Comparison of ENCODE assay signal across 38 cellular contexts in genomic region chr11:131203041-131203440, GRCh38.
"Had no signal": no experiment of that assay in that cellular context is flagged by ENCODE, and none has a peak within 500 bp of the region (broad histone marks: within the 10 kb centered on the region; RNA-seq: fewer than 3 reads in every experiment).

No MANE protein-coding gene starts in this region.

- H3K4me1 ChIP-seq: ascending aorta had no signal

- H3K9me3 Mint-ChIP-seq: activated CD4-positive, alpha-beta memory T cell treated with anti-CD3 and anti-CD28 coated beads, Interleukin-2, amount 10 ng/mL, durations not matched to agents 7 days and 5 days; activated CD4-positive, alpha-beta T cell treated with anti-CD3 and anti-CD28 coated beads, Interleukin-2, amount 10 ng/mL, durations not matched to agents 7 days and 5 days; activated naive CD4-positive, alpha-beta T cell treated with anti-CD3 and anti-CD28 coated beads, Interleukin-2, amount 50 U/mL, for 24 hours; activated naive CD8-positive, alpha-beta T cell treated with anti-CD3 and anti-CD28 coated beads, Interleukin-2, amount 10 ng/mL, durations not matched to agents 7 days and 5 days; activated naive CD8-positive, alpha-beta T cell treated with anti-CD3 and anti-CD28 coated beads, Interleukin-2, amount 50 U/mL, for 24 hours; activated T-cell treated with anti-CD3 and anti-CD28 coated beads, Interleukin-2, amount 50 U/mL, for 24 hours; activated T-helper 2 cell treated with anti-CD3 and anti-CD28 coated beads, Interferon-gamma antibody, Interleukin-2, Interleukin-4, amounts not matched to agents 10 μg/mL and 5 μg/mL and 100 μg/mL, durations not matched to agents 14 hours and 24 hours and 36 hours; T-helper 1 cell treated with Interleukin-12 subunit alpha and Interleukin-12 subunit beta and Interleukin-4 antibody, amounts not matched to agents 30 μg/mL and 1 μg/mL, for 36 hours; T-helper 2 cell treated with Interferon-gamma antibody and Interleukin-4, amounts not matched to agents 5 μg/mL and 100 μg/mL, for 36 hours; WTC11 had no signal

- DNase-seq: activated CD4-positive, alpha-beta memory T cell treated with anti-CD3 and anti-CD28 coated beads, Interleukin-2, amount 10 ng/mL, durations not matched to agents 7 days and 5 days; activated CD4-positive, alpha-beta T cell treated with anti-CD3 and anti-CD28 coated beads for 1 hour; activated CD4-positive, alpha-beta T cell treated with anti-CD3 and anti-CD28 coated beads for 36 hours; activated CD4-positive, alpha-beta T cell treated with anti-CD3 and anti-CD28 coated beads for 48 hours; activated CD4-positive, alpha-beta T cell treated with anti-CD3 and anti-CD28 coated beads, Interleukin-2, amount 10 ng/mL, durations not matched to agents 7 days and 5 days; activated CD4-positive, alpha-beta T cell treated with anti-CD3 and anti-CD28 coated beads, Interleukin-2, amount 50 U/mL, for 48 hours; activated CD4-positive, CD25-positive, alpha-beta regulatory T cell; activated CD8-positive, alpha-beta memory T cell treated with anti-CD3 and anti-CD28 coated beads for 24 hours; activated CD8-positive, alpha-beta memory T cell treated with anti-CD3 and anti-CD28 coated beads, Interleukin-2, amount 10 ng/mL, durations not matched to agents 7 days and 5 days; activated CD8-positive, alpha-beta memory T cell treated with anti-CD3 and anti-CD28 coated beads, Interleukin-2, amount 50 U/mL, for 48 hours; activated CD8-positive, alpha-beta T cell treated with anti-CD3 and anti-CD28 coated beads, Interleukin-2, amount 10 ng/mL, durations not matched to agents 7 days and 5 days; activated effector memory CD4-positive, alpha-beta T cell treated with Interleukin-2 at 50 U/mL for 16 hours; activated gamma-delta T cell; activated naive CD4-positive, alpha-beta T cell treated with anti-CD3 and anti-CD28 coated beads, Interleukin-2, amount 10 ng/mL, durations not matched to agents 7 days and 5 days; activated naive CD4-positive, alpha-beta T cell treated with Interleukin-2 at 50 U/mL for 16 hours; activated naive CD8-positive, alpha-beta T cell treated with anti-CD3 and anti-CD28 coated beads, Interleukin-2, amount 10 ng/mL, durations not matched to agents 7 days and 5 days; activated naive CD8-positive, alpha-beta T cell treated with anti-CD3 and anti-CD28 coated beads, Interleukin-2, amount 50 U/mL, for 24 hours; activated T-cell treated with anti-CD3 and anti-CD28 coated beads, Interleukin-2, amount 50 U/mL, for 24 hours; activated T-cell treated with anti-CD3 and anti-CD28 coated beads, Interleukin-2, amount 50 U/mL, for 48 hours; amygdala; anterior cingulate cortex; caudate nucleus; cerebellar nuclear complex; T-helper 1 cell; T-helper 2 cell; T-helper 9 cell; WERI-Rb-1 had no signal

- H3K36me3 ChIP-seq: ascending aorta, cardiac muscle cell, WERI-Rb-1 had no signal

- H3K27me3 ChIP-seq: ascending aorta, cardiac muscle cell had no signal

- ATAC-seq: activated CD4-positive, alpha-beta T cell treated with anti-CD3 and anti-CD28 coated beads for 36 hours; activated CD4-positive, CD25-positive, alpha-beta regulatory T cell treated with anti-CD3 and anti-CD28 coated beads, Interleukin-2, amount 50 U/mL, for 24 hours; activated CD8-positive, alpha-beta memory T cell treated with anti-CD3 and anti-CD28 coated beads, Interleukin-2, amount 10 ng/mL, durations not matched to agents 7 days and 5 days; activated CD8-positive, alpha-beta T cell treated with anti-CD3 and anti-CD28 coated beads, Interleukin-2, amount 10 ng/mL, durations not matched to agents 7 days and 5 days; activated naive CD8-positive, alpha-beta T cell treated with anti-CD3 and anti-CD28 coated beads, Interleukin-2, amount 50 U/mL, for 24 hours; WTC11 had no signal

- H3K27me3 Mint-ChIP-seq: activated CD4-positive, alpha-beta memory T cell treated with anti-CD3 and anti-CD28 coated beads, Interleukin-2, amount 10 ng/mL, durations not matched to agents 7 days and 5 days; activated CD4-positive, alpha-beta T cell treated with anti-CD3 and anti-CD28 coated beads, Interleukin-2, amount 10 ng/mL, durations not matched to agents 7 days and 5 days; activated CD8-positive, alpha-beta memory T cell treated with anti-CD3 and anti-CD28 coated beads, Interleukin-2, amount 10 ng/mL, durations not matched to agents 7 days and 5 days; activated naive CD4-positive, alpha-beta T cell treated with anti-CD3 and anti-CD28 coated beads, Interleukin-2, amount 10 ng/mL, durations not matched to agents 7 days and 5 days; activated naive CD4-positive, alpha-beta T cell treated with anti-CD3 and anti-CD28 coated beads, Interleukin-2, amount 50 U/mL, for 24 hours; activated naive CD8-positive, alpha-beta T cell treated with anti-CD3 and anti-CD28 coated beads, Interleukin-2, amount 10 ng/mL, durations not matched to agents 7 days and 5 days; activated naive CD8-positive, alpha-beta T cell treated with anti-CD3 and anti-CD28 coated beads, Interleukin-2, amount 50 U/mL, for 24 hours; activated T-cell treated with anti-CD3 and anti-CD28 coated beads, Interleukin-2, amount 50 U/mL, for 24 hours; central memory CD8-positive, alpha-beta T cell had no signal

- H3K9me3 ChIP-seq: ascending aorta had no signal

- H3K27ac ChIP-seq: ascending aorta, cardiac muscle cell, WERI-Rb-1 had no signal

- H3K4me3 Mint-ChIP-seq: activated CD4-positive, alpha-beta memory T cell treated with anti-CD3 and anti-CD28 coated beads, Interleukin-2, amount 10 ng/mL, durations not matched to agents 7 days and 5 days; activated CD4-positive, alpha-beta T cell treated with anti-CD3 and anti-CD28 coated beads for 36 hours; activated CD4-positive, alpha-beta T cell treated with anti-CD3 and anti-CD28 coated beads, Interleukin-2, amount 10 ng/mL, durations not matched to agents 7 days and 5 days; activated CD8-positive, alpha-beta memory T cell treated with anti-CD3 and anti-CD28 coated beads, Interleukin-2, amount 10 ng/mL, durations not matched to agents 7 days and 5 days; activated CD8-positive, alpha-beta T cell treated with anti-CD3 and anti-CD28 coated beads, Interleukin-2, amount 10 ng/mL, durations not matched to agents 7 days and 5 days; activated naive CD4-positive, alpha-beta T cell treated with anti-CD3 and anti-CD28 coated beads, Interleukin-2, amount 10 ng/mL, durations not matched to agents 7 days and 5 days; activated naive CD4-positive, alpha-beta T cell treated with anti-CD3 and anti-CD28 coated beads, Interleukin-2, amount 50 U/mL, for 24 hours; activated naive CD8-positive, alpha-beta T cell; activated naive CD8-positive, alpha-beta T cell treated with anti-CD3 and anti-CD28 coated beads, Interleukin-2, amount 10 ng/mL, durations not matched to agents 7 days and 5 days; activated naive CD8-positive, alpha-beta T cell treated with anti-CD3 and anti-CD28 coated beads, Interleukin-2, amount 50 U/mL, for 24 hours; activated T-cell treated with anti-CD3 and anti-CD28 coated beads, Interleukin-2, amount 50 U/mL, for 24 hours; brain; central memory CD8-positive, alpha-beta T cell; T-helper 1 cell treated with Interleukin-12 subunit alpha and Interleukin-12 subunit beta and Interleukin-4 antibody, amounts not matched to agents 30 μg/mL and 1 μg/mL, for 36 hours; T-helper 2 cell treated with Interferon-gamma antibody and Interleukin-4, amounts not matched to agents 5 μg/mL and 100 μg/mL, for 36 hours; WTC11 had no signal

- H3K4me3 ChIP-seq: ascending aorta, cardiac muscle cell had no signal

- H3K4me1 Mint-ChIP-seq: activated CD4-positive, alpha-beta memory T cell treated with anti-CD3 and anti-CD28 coated beads, Interleukin-2, amount 10 ng/mL, durations not matched to agents 7 days and 5 days; activated CD4-positive, alpha-beta T cell treated with anti-CD3 and anti-CD28 coated beads for 36 hours; activated CD4-positive, alpha-beta T cell treated with anti-CD3 and anti-CD28 coated beads, Interleukin-2, amount 10 ng/mL, durations not matched to agents 7 days and 5 days; activated CD8-positive, alpha-beta memory T cell treated with anti-CD3 and anti-CD28 coated beads, Interleukin-2, amount 10 ng/mL, durations not matched to agents 7 days and 5 days; activated naive CD4-positive, alpha-beta T cell treated with anti-CD3 and anti-CD28 coated beads, Interleukin-2, amount 10 ng/mL, durations not matched to agents 7 days and 5 days; activated naive CD4-positive, alpha-beta T cell treated with anti-CD3 and anti-CD28 coated beads, Interleukin-2, amount 50 U/mL, for 24 hours; activated naive CD8-positive, alpha-beta T cell treated with anti-CD3 and anti-CD28 coated beads, Interleukin-2, amount 10 ng/mL, durations not matched to agents 7 days and 5 days; activated naive CD8-positive, alpha-beta T cell treated with anti-CD3 and anti-CD28 coated beads, Interleukin-2, amount 50 U/mL, for 24 hours; central memory CD8-positive, alpha-beta T cell had no signal

- H3K36me3 Mint-ChIP-seq: activated CD8-positive, alpha-beta memory T cell treated with anti-CD3 and anti-CD28 coated beads, Interleukin-2, amount 10 ng/mL, durations not matched to agents 7 days and 5 days; activated naive CD4-positive, alpha-beta T cell treated with anti-CD3 and anti-CD28 coated beads, Interleukin-2, amount 10 ng/mL, durations not matched to agents 7 days and 5 days; activated naive CD4-positive, alpha-beta T cell treated with anti-CD3 and anti-CD28 coated beads, Interleukin-2, amount 50 U/mL, for 24 hours; activated naive CD8-positive, alpha-beta T cell; activated naive CD8-positive, alpha-beta T cell treated with anti-CD3 and anti-CD28 coated beads, Interleukin-2, amount 10 ng/mL, durations not matched to agents 7 days and 5 days; brain; WTC11 had no signal

- H3K27ac Mint-ChIP-seq: activated CD4-positive, alpha-beta memory T cell treated with anti-CD3 and anti-CD28 coated beads, Interleukin-2, amount 10 ng/mL, durations not matched to agents 7 days and 5 days; activated CD4-positive, alpha-beta T cell treated with anti-CD3 and anti-CD28 coated beads for 36 hours; activated CD4-positive, alpha-beta T cell treated with anti-CD3 and anti-CD28 coated beads, Interleukin-2, amount 10 ng/mL, durations not matched to agents 7 days and 5 days; activated CD8-positive, alpha-beta memory T cell treated with anti-CD3 and anti-CD28 coated beads, Interleukin-2, amount 10 ng/mL, durations not matched to agents 7 days and 5 days; activated CD8-positive, alpha-beta T cell treated with anti-CD3 and anti-CD28 coated beads, Interleukin-2, amount 10 ng/mL, durations not matched to agents 7 days and 5 days; activated naive CD4-positive, alpha-beta T cell treated with anti-CD3 and anti-CD28 coated beads, Interleukin-2, amount 10 ng/mL, durations not matched to agents 7 days and 5 days; activated naive CD4-positive, alpha-beta T cell treated with anti-CD3 and anti-CD28 coated beads, Interleukin-2, amount 50 U/mL, for 24 hours; activated naive CD8-positive, alpha-beta T cell; activated naive CD8-positive, alpha-beta T cell treated with anti-CD3 and anti-CD28 coated beads, Interleukin-2, amount 10 ng/mL, durations not matched to agents 7 days and 5 days; activated naive CD8-positive, alpha-beta T cell treated with anti-CD3 and anti-CD28 coated beads, Interleukin-2, amount 50 U/mL, for 24 hours; activated T-cell treated with anti-CD3 and anti-CD28 coated beads, Interleukin-2, amount 50 U/mL, for 24 hours; activated T-helper 2 cell treated with anti-CD3 and anti-CD28 coated beads, Interferon-gamma antibody, Interleukin-2, Interleukin-4, amounts not matched to agents 10 μg/mL and 5 μg/mL and 100 μg/mL, durations not matched to agents 14 hours and 24 hours and 36 hours; T-helper 1 cell treated with Interleukin-12 subunit alpha and Interleukin-12 subunit beta and Interleukin-4 antibody, amounts not matched to agents 30 μg/mL and 1 μg/mL, for 36 hours; T-helper 2 cell treated with Interferon-gamma antibody and Interleukin-4, amounts not matched to agents 5 μg/mL and 100 μg/mL, for 36 hours; WTC11 had no signal
